Comparison of ENCODE assay signal across 1 cellular context in the genomic region with DNA sequence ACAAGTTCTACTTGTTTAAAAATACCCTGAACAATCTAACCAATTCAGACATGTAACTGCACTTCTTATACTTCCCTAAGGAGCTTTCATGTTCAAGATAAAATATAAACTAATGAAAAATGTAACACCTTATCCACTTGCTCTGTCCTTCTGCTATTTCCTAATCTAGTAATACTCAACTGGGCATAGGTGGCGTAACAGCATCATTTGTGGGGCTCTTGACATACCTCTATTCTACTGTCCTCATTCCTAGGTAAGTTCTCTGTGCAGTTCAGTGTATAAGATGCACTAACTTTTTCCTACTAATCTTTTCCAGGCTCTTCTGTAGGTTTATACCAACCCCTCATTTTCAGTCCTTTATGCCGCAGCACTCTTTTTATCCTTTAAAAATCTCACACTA.
TF ChIP-seq lines count a peak whose summit lies in the region.

No MANE protein-coding gene starts in this region.

TF ChIP-seq in K562, 482 proteins besides CTCF, POLR2A, EP300 and RAD21:
- no peak for TF ChIP-seq NR2C1 (IDR thresholded peaks at IDR 0.05)
- TF ChIP-seq NR2C1 (tag; IDR thresholded peaks at IDR 0.05), result no peak
- no peak for TF ChIP-seq ZNF324 (CRISPR knock-in tag; IDR thresholded peaks at IDR 0.05)
- TF ChIP-seq, protein P1, sequence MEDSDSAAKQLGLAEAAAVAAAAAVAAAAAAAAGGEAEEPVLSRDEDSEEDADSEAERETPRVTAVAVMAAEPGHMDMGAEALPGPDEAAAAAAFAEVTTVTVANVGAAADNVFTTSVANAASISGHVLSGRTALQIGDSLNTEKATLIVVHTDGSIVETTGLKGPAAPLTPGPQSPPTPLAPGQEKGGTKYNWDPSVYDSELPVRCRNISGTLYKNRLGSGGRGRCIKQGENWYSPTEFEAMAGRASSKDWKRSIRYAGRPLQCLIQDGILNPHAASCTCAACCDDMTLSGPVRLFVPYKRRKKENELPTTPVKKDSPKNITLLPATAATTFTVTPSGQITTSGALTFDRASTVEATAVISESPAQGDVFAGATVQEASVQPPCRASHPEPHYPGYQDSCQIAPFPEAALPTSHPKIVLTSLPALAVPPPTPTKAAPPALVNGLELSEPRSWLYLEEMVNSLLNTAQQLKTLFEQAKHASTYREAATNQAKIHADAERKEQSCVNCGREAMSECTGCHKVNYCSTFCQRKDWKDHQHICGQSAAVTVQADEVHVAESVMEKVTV (CRISPR knock-in tag; IDR thresholded peaks at IDR 0.05), result 0 out of 2 replicates have a peak, but pooled peaks have one; percentile 33
